In the genomic region with DNA sequence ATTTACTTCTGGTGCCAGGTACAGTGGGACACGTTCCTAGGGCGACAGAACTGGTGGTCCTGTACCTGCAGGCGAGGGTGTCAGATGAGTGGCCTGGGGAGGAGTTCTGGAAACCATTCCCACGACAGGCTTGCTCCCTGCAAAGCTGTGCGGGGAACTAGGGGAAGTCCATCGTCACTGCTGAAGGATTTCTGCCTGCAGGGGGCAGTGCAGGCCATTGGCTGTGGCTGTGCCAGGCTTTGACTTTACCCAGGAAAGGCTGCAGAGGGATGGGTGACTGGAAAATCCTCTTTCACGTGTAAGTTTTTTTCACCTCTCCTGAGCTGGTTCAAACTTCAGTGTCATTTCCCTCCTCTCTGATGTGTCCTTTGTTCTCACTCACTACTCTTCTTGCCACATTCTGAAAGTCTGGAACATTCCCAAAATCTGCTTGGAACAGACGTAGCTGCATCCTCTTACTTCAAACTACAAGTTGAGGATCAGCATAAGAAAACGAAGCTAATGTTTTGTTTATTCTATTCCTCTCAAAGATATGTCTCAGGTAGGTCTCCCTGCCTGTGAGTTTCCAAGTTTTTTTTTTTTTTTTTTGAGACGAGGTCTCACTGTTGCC, we compare ENCODE assay signal across 1 cellular context.
TF ChIP-seq lines count a peak whose summit lies in the region.

No MANE protein-coding gene starts in this region.

TF ChIP-seq in K562, 482 proteins besides CTCF, POLR2A, EP300 and RAD21 (continued from another document):
- TF ChIP-seq E2F1 (CRISPR knock-in tag; IDR thresholded peaks at IDR 0.05) (no peak), FOS (IDR thresholded peaks at IDR 0.05; ENCODE audit: extremely low read depth, insufficient read length) (no peak), RBM14 (IDR thresholded peaks at IDR 0.05; ENCODE audit: borderline replicate concordance, insufficient read depth, low read depth, low read length) (no peak), NFXL1 (CRISPR knock-in tag; IDR thresholded peaks at IDR 0.05) (no peak), ATF1 (CRISPR knock-in tag; IDR thresholded peaks at IDR 0.05) (no peak), ATF1 (tag; IDR thresholded peaks at IDR 0.05) (0 out of 2 replicates have a peak, but pooled peaks have one; percentile 44), STAG1 (CRISPR knock-in tag; IDR thresholded peaks at IDR 0.05; ENCODE audit: borderline replicate concordance) (peak; percentile 90; the same call in 1 of the 2 replicates), CTCFL (IDR thresholded peaks at IDR 0.05; ENCODE audit: borderline replicate concordance, insufficient read depth, low read depth, low read length, poor library complexity, severe bottlenecking) (peak; percentile 35), TSC22D4 (tag; IDR thresholded peaks at IDR 0.05) (no peak), NR2C1 (IDR thresholded peaks at IDR 0.05) (no peak), NR2C1 (tag; IDR thresholded peaks at IDR 0.05) (no peak), ARID2 (IDR thresholded peaks at IDR 0.05) (peak; percentile 13; the same call in 1 of the 2 replicates), ZNF507 (tag; conservative IDR thresholded peaks at IDR 0.05) (no peak), ASH1L (IDR thresholded peaks at IDR 0.05; ENCODE audit: borderline replicate concordance, low read depth, partially characterized antibody) (no peak)
- TF ChIP-seq, protein P1, sequence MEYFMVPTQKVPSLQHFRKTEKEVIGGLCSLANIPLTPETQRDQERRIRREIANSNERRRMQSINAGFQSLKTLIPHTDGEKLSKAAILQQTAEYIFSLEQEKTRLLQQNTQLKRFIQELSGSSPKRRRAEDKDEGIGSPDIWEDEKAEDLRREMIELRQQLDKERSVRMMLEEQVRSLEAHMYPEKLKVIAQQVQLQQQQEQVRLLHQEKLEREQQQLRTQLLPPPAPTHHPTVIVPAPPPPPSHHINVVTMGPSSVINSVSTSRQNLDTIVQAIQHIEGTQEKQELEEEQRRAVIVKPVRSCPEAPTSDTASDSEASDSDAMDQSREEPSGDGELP (CRISPR knock-in tag; IDR thresholded peaks at IDR 0.05; ENCODE audit: borderline replicate concordance), result no peak
- TF ChIP-seq, protein P2, sequence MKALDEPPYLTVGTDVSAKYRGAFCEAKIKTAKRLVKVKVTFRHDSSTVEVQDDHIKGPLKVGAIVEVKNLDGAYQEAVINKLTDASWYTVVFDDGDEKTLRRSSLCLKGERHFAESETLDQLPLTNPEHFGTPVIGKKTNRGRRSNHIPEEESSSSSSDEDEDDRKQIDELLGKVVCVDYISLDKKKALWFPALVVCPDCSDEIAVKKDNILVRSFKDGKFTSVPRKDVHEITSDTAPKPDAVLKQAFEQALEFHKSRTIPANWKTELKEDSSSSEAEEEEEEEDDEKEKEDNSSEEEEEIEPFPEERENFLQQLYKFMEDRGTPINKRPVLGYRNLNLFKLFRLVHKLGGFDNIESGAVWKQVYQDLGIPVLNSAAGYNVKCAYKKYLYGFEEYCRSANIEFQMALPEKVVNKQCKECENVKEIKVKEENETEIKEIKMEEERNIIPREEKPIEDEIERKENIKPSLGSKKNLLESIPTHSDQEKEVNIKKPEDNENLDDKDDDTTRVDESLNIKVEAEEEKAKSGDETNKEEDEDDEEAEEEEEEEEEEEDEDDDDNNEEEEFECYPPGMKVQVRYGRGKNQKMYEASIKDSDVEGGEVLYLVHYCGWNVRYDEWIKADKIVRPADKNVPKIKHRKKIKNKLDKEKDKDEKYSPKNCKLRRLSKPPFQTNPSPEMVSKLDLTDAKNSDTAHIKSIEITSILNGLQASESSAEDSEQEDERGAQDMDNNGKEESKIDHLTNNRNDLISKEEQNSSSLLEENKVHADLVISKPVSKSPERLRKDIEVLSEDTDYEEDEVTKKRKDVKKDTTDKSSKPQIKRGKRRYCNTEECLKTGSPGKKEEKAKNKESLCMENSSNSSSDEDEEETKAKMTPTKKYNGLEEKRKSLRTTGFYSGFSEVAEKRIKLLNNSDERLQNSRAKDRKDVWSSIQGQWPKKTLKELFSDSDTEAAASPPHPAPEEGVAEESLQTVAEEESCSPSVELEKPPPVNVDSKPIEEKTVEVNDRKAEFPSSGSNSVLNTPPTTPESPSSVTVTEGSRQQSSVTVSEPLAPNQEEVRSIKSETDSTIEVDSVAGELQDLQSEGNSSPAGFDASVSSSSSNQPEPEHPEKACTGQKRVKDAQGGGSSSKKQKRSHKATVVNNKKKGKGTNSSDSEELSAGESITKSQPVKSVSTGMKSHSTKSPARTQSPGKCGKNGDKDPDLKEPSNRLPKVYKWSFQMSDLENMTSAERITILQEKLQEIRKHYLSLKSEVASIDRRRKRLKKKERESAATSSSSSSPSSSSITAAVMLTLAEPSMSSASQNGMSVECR (CRISPR knock-in tag; IDR thresholded peaks at IDR 0.05), result no peak
